In the genomic region with DNA sequence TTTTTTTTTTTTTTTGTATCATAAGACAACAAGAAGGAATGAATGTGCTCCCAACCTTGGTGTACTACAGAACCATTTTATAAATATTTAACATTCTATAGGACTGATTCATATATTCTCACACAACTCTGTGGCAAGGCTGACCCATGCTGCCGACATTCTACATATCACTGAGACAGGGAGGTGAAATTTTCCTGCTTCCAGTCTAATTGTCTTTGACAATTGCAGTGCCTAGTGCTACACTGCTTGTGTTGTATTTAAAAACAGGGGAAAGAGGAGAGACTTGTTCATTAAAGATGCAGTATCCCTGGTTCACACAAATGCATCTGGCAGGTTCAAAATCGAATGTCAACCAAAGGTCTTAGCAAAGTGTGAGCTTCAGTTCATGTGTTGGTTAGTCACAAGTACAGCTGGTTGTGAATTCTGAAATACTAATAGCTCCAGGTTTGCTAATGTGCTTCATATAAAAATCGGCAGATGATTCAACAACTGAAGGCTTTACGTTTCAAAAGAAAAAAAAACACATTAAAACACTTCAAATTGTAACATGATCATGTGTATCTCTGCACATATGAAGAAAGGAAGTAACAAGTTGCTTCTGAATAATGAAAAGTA, we compare ENCODE assay signal across 17 cellular contexts.
A peak's percentile ranks its signal among the peaks of the same experiment; 100 is the strongest.
DNase-seq lines count a peak whose midpoint lies in the region; TF ChIP-seq lines count a peak whose summit lies in the region.
"Had no signal": no experiment of that assay in that cellular context is flagged by ENCODE, and none has a peak within 500 bp of the region (broad histone marks: within the 10 kb centered on the region; RNA-seq: fewer than 3 reads in every experiment).

No MANE protein-coding gene starts in this region.

- no peaks in the 10 kb centered on the region for H3K9me3 ChIP-seq in SK-N-SH
- H3K9me3 ChIP-seq in A673 (ENCODE audit: low read depth, low read length, poor library complexity, severe bottlenecking): no peaks in the 10 kb centered on the region
- H3K9me3 ChIP-seq: esophagus squamous epithelium, right atrium auricular region had no signal

- H3K27me3 ChIP-seq in SK-N-SH (ENCODE audit: insufficient read depth) (no peaks in the 10 kb centered on the region), A673 (replicated peaks; ENCODE audit: insufficient read depth, low read depth, low read length, poor library complexity) (peaks cover 42% of the 10 kb centered on the region)
- H3K27me3 ChIP-seq: esophagus squamous epithelium, right atrium auricular region had no signal

- peak overlapping the region; percentile 4 for H3K27ac Mint-ChIP-seq in HFFc6
- H3K27ac Mint-ChIP-seq: activated CD4-positive, alpha-beta memory T cell treated with anti-CD3 and anti-CD28 coated beads for 36 hours had no signal

- no peak overlapping the region for H2AFZ ChIP-seq in SK-N-SH (ENCODE audit: low read depth)

- intact Hi-C loops in A673 (cut with micrococcal nuclease; ENCODE audit: unreplicated experiment): no loop called here

- no peaks in the 10 kb centered on the region for H3F3A ChIP-seq in SK-N-SH (replicated peaks; ENCODE audit: insufficient read depth)

- H4K20me1 ChIP-seq in SK-N-SH (ENCODE audit: insufficient read depth): no peaks in the 10 kb centered on the region

- peaks cover 42% of the 10 kb centered on the region for H3K4me1 Mint-ChIP-seq in HFFc6 (ENCODE audit: low read depth)

- TF ChIP-seq CTCF in AG04449 (IDR thresholded peaks at IDR 0.05; ENCODE audit: insufficient read depth, low read length, missing control alignments) (no peak), HFFc6 (IDR thresholded peaks at IDR 0.05) (no peak), SK-N-SH (IDR thresholded peaks at IDR 0.05) (no peak), foreskin fibroblast (IDR thresholded peaks at IDR 0.05; ENCODE audit: low read depth, low read length) (no peak), A673 (conservative IDR thresholded peaks at IDR 0.05; ENCODE audit: low read depth, low read length) (no peak)

- H3K27ac ChIP-seq in SK-N-SH (ENCODE audit: low read depth in 2 of 2, low read length in 1 of 2) (no peak overlapping the region; a peak in 1 of 4 replicates), A673 (ENCODE audit: low read depth, low read length, poor library complexity, severe bottlenecking) (no peak overlapping the region)
- H3K27ac ChIP-seq: esophagus squamous epithelium, KMS-11, right atrium auricular region had no signal

- 54% methylated on average over 4 of the region's 4 CpGs for WGBS in SK-N-SH (ENCODE audit: low lambda C conversion rate)

- TF ChIP-seq EP300 in SK-N-SH (IDR thresholded peaks at IDR 0.05; ENCODE audit: borderline replicate concordance in 1 of 2, low read depth in 1 of 2, low read length in 1 of 2): no peak

- no peaks in the 10 kb centered on the region for H3K9me2 ChIP-seq in SK-N-SH

- H3K4me2 ChIP-seq in SK-N-SH: no peak overlapping the region
- H3K4me2 ChIP-seq: KMS-11 had no signal

- H3K4me3 ChIP-seq in AG04449 (ENCODE audit: low read depth, low read length) (no peak overlapping the region), SK-N-SH (ENCODE audit: low read depth in 2 of 2, low read length in 1 of 2) (no peak overlapping the region), foreskin fibroblast (ENCODE audit: low read depth in 1 of 2, low read length in 2 of 2) (no peak overlapping the region), A673 (ENCODE audit: low read depth, low read length, poor library complexity, severe bottlenecking) (no peak overlapping the region)
- H3K4me3 ChIP-seq: esophagus squamous epithelium, right atrium auricular region had no signal

- peak; percentile 34 for DNase-seq in AG04449 (ENCODE audit: low read depth, low spot score)
- peak; percentile 57 for DNase-seq in HFFc6
- no peak for DNase-seq in SK-N-SH
- peak; percentile 38 to 52 for DNase-seq in foreskin fibroblast
- no peak for DNase-seq in UCSD-AML1 (lab: John Stamatoyannopoulos, UW; ENCODE audit: unreplicated experiment)
- DNase-seq in A673 (ENCODE audit: low spot score): no peak
- DNase-seq in GDM1 (lab: John Stamatoyannopoulos, UW): no peak
- no peak for DNase-seq in NOMO-1 treated with DMSO at 0.1 percent for 48 hours (lab: John Stamatoyannopoulos, UW; ENCODE audit: unreplicated experiment)
- DNase-seq: activated CD4-positive, alpha-beta memory T cell treated with anti-CD3 and anti-CD28 coated beads for 36 hours; activated naive CD4-positive, alpha-beta T cell treated with Interleukin-2 at 50 U/mL for 16 hours; C1 segment of cervical spinal cord; esophagus squamous epithelium; kidney; NCI-H2171; T-helper 2 cell had no signal

- POLR2A ChIA-PET in AG04449 (lab: Yijun Ruan, JAX) (no interaction called here), SK-N-SH (lab: Yijun Ruan, JAX) (no interaction called here), A673 (lab: Charles Lee; ENCODE audit: low non-redundant PET) (no interaction called here)

- no peaks in the 10 kb centered on the region for H3K79me2 ChIP-seq in SK-N-SH (ENCODE audit: insufficient read depth)

- no peaks in the 10 kb centered on the region for H3K36me3 Mint-ChIP-seq in HFFc6 (ENCODE audit: low read depth)
- H3K36me3 Mint-ChIP-seq: activated CD4-positive, alpha-beta memory T cell treated with anti-CD3 and anti-CD28 coated beads for 36 hours had no signal

- H3K27me3 Mint-ChIP-seq in HFFc6 (ENCODE audit: insufficient read depth): no peaks in the 10 kb centered on the region
- H3K27me3 Mint-ChIP-seq: activated CD4-positive, alpha-beta memory T cell treated with anti-CD3 and anti-CD28 coated beads for 36 hours had no signal

- H3K36me3 ChIP-seq in SK-N-SH (replicated peaks in 1 of 2; ENCODE audit: control insufficient read depth in 1 of 2, insufficient read depth in 2 of 2, low read length in 1 of 2) (peaks cover 0 to 3% of the 10 kb centered on the region in 2 experiments), A673 (ENCODE audit: insufficient read depth, low read length, poor library complexity, severe bottlenecking) (no peaks in the 10 kb centered on the region)
- H3K36me3 ChIP-seq: esophagus squamous epithelium, right atrium auricular region had no signal

- H3K9ac ChIP-seq in SK-N-SH: no peak overlapping the region
- H3K9ac ChIP-seq: KMS-11 had no signal

- H3K4me3 Mint-ChIP-seq in HFFc6: peak overlapping the region; percentile 21
- H3K4me3 Mint-ChIP-seq: activated CD4-positive, alpha-beta memory T cell treated with anti-CD3 and anti-CD28 coated beads for 36 hours had no signal

- TF ChIP-seq RAD21 in SK-N-SH (IDR thresholded peaks at IDR 0.05; ENCODE audit: low read length): no peak

- H3K4me1 ChIP-seq in SK-N-SH (ENCODE audit: control insufficient read depth in 1 of 2, insufficient read depth in 2 of 2, low read depth in 1 of 2, low read length in 1 of 2): peaks cover 0 to 8% of the 10 kb centered on the region in 2 experiments; a peak in 2 of 4 replicates
- no peaks in the 10 kb centered on the region for H3K4me1 ChIP-seq in A673 (ENCODE audit: insufficient read depth, low read length, poor library complexity, severe bottlenecking)
- H3K4me1 ChIP-seq: esophagus squamous epithelium had no signal

- H3K9me3 Mint-ChIP-seq in HFFc6: no peaks in the 10 kb centered on the region

- BruUV-seq in A673 (replicated peaks; lab: Mats Ljungman, UMichigan): no TSS peak

- CTCF ChIA-PET in AG04449 (lab: Yijun Ruan, JAX): interaction anchor here (1.0 kb wide), 1 partner anchor 217 kb away, joined by 3 read pairs; no protein-coding TSS in a partner anchor
- CTCF ChIA-PET in SK-N-SH (lab: Yijun Ruan, JAX): no interaction called here
- CTCF ChIA-PET in A673 (lab: Charles Lee): no interaction called here

TF ChIP-seq in SK-N-SH, 30 proteins besides CTCF, POLR2A, EP300 and RAD21 (continues in another document):
- no peak for TF ChIP-seq NFIC (IDR thresholded peaks at IDR 0.05; ENCODE audit: borderline replicate concordance)
- TF ChIP-seq JUND (IDR thresholded peaks at IDR 0.05): peak; percentile 45; the same call in 1 of the 2 replicates
- no peak for TF ChIP-seq FOXM1 (IDR thresholded peaks at IDR 0.05; ENCODE audit: low read depth)
- TF ChIP-seq, protein P1, sequence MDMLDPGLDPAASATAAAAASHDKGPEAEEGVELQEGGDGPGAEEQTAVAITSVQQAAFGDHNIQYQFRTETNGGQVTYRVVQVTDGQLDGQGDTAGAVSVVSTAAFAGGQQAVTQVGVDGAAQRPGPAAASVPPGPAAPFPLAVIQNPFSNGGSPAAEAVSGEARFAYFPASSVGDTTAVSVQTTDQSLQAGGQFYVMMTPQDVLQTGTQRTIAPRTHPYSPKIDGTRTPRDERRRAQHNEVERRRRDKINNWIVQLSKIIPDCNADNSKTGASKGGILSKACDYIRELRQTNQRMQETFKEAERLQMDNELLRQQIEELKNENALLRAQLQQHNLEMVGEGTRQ (IDR thresholded peaks at IDR 0.05; ENCODE audit: borderline replicate concordance, low read depth, low read length): no peak
- TF ChIP-seq SIN3A (IDR thresholded peaks at IDR 0.05; ENCODE audit: borderline replicate concordance, low read depth, low read length): no peak
- no peak for TF ChIP-seq MEF2A (IDR thresholded peaks at IDR 0.05; ENCODE audit: borderline replicate concordance, low read depth)
- TF ChIP-seq POLR2AphosphoS5 (IDR thresholded peaks at IDR 0.05; ENCODE audit: low read depth, low read length): no peak
- TF ChIP-seq FOXJ3 (CRISPR knock-in tag; IDR thresholded peaks at IDR 0.05): no peak
- no peak for TF ChIP-seq MXI1 (IDR thresholded peaks at IDR 0.05; ENCODE audit: low read depth, low read length)

Comparison
In these comparisons a context has a peak if more than half of its experiments do, and no peak if none do; other contexts are left out.
1. DNase-seq: peak in AG04449 (single experiment), HFFc6 (single experiment) and foreskin fibroblast (2 of 2); none in SK-N-SH (single experiment), UCSD-AML1 (single experiment), A673 (single experiment), GDM1 (single experiment) and NOMO-1 treated with DMSO at 0.1 percent for 48 hours (single experiment).